24 cellular contexts compared by ENCODE assay signal in the genomic region with DNA sequence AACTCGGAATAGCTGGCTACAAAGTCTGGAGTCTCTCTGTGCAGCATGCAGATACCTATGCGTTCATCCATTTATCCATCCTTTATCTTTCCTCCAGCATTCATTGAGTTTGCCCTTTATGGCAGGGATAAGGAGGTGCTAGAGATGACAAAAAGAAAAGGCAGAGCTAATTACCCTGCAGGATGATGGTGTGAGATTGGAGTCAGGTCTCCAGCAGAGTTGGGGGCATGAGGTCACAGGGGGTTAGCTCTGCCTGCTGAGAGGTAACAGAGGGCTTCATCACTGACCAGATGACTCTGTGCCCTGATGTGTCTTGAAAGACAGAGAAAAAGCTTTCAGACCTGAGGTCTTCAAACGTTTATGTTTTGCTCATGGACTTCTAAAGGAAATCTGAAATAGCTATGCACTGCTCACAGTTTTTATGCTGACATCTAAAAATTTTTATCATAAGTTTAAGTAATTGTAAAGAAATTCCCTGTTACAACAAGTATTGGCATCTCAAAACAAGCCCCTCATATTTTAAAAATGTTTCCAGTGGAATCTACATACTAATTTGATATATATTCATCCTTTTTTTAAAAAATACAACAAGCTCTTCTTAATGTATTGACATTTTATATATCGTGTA.
"Had no signal": no experiment of that assay in that cellular context is flagged by ENCODE, and none has a peak within 500 bp of the region (broad histone marks: within the 10 kb centered on the region; RNA-seq: fewer than 3 reads in every experiment).

No MANE protein-coding gene starts in this region.

- H3K4me3 ChIP-seq: breast epithelium, Peyer's patch, SJCRH30 had no signal

- DNase-seq: activated CD4-positive, alpha-beta T cell treated with anti-CD3 and anti-CD28 coated beads for 48 hours; activated CD4-positive, alpha-beta T cell treated with anti-CD3 and anti-CD28 coated beads, Interleukin-2, amount 50 U/mL, for 4 hours; activated CD4-positive, CD25-positive, alpha-beta regulatory T cell treated with anti-CD3 and anti-CD28 coated beads, Interleukin-2, amount 50 U/mL, for 72 hours; activated CD8-positive, alpha-beta memory T cell treated with anti-CD3 and anti-CD28 coated beads, Interleukin-2, amount 50 U/mL, for 48 hours; activated CD8-positive, alpha-beta T cell treated with anti-CD3 and anti-CD28 coated beads, Interleukin-2, amount 10 ng/mL, durations not matched to agents 7 days and 5 days; activated T-cell treated with anti-CD3 and anti-CD28 coated beads, Interleukin-2, amount 50 U/mL, for 1 hour; aorta; caudate nucleus; Kasumi-1; NCI-H1105 treated with DMSO at 0.1 percent for 48 hours; NCI-H1694; NCI-H2029 treated with DMSO at 0.1 percent for 48 hours; NCI-H345; NCI-H510A treated with DMSO at 0.1 percent for 48 hours; NCI-H69; NK-92 treated with Interleukin-12 subunit alpha and Interleukin-12 subunit beta, amount 100 ng/mL, for 24 hours; Peyer's patch; Right ventricle myocardium superior; SJCRH30; SW 1271 had no signal

- H3K27ac ChIP-seq: breast epithelium, Peyer's patch, RWPE1, SJCRH30 had no signal

- H3K27me3 ChIP-seq: breast epithelium, Peyer's patch, SJCRH30 had no signal

- H3K36me3 ChIP-seq: breast epithelium, Peyer's patch, SJCRH30 had no signal

- H3K4me1 ChIP-seq: breast epithelium, Peyer's patch, SJCRH30 had no signal

- H3K9me3 ChIP-seq: breast epithelium, Peyer's patch, SJCRH30 had no signal

- ATAC-seq: activated CD8-positive, alpha-beta T cell treated with anti-CD3 and anti-CD28 coated beads, Interleukin-2, amount 10 ng/mL, durations not matched to agents 7 days and 5 days; SK-N-SH treated with all-trans-retinoic acid at 6 μM for 48 hours; WTC11 had no signal
